ENCODE assay signal across 1 cellular context in genomic region chr15:41989573-41990242, GRCh38.
TF ChIP-seq lines count a peak whose summit lies in the region.

No MANE protein-coding gene starts in this region.

TF ChIP-seq in K562, 482 proteins besides CTCF, POLR2A, EP300 and RAD21 (continued from another document and continues in another):
- TF ChIP-seq, protein P1, sequence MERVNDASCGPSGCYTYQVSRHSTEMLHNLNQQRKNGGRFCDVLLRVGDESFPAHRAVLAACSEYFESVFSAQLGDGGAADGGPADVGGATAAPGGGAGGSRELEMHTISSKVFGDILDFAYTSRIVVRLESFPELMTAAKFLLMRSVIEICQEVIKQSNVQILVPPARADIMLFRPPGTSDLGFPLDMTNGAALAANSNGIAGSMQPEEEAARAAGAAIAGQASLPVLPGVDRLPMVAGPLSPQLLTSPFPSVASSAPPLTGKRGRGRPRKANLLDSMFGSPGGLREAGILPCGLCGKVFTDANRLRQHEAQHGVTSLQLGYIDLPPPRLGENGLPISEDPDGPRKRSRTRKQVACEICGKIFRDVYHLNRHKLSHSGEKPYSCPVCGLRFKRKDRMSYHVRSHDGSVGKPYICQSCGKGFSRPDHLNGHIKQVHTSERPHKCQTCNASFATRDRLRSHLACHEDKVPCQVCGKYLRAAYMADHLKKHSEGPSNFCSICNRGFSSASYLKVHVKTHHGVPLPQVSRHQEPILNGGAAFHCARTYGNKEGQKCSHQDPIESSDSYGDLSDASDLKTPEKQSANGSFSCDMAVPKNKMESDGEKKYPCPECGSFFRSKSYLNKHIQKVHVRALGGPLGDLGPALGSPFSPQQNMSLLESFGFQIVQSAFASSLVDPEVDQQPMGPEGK (CRISPR knock-in tag; IDR thresholded peaks at IDR 0.05; ENCODE audit: borderline replicate concordance) = no peak
- TF ChIP-seq, protein P2, sequence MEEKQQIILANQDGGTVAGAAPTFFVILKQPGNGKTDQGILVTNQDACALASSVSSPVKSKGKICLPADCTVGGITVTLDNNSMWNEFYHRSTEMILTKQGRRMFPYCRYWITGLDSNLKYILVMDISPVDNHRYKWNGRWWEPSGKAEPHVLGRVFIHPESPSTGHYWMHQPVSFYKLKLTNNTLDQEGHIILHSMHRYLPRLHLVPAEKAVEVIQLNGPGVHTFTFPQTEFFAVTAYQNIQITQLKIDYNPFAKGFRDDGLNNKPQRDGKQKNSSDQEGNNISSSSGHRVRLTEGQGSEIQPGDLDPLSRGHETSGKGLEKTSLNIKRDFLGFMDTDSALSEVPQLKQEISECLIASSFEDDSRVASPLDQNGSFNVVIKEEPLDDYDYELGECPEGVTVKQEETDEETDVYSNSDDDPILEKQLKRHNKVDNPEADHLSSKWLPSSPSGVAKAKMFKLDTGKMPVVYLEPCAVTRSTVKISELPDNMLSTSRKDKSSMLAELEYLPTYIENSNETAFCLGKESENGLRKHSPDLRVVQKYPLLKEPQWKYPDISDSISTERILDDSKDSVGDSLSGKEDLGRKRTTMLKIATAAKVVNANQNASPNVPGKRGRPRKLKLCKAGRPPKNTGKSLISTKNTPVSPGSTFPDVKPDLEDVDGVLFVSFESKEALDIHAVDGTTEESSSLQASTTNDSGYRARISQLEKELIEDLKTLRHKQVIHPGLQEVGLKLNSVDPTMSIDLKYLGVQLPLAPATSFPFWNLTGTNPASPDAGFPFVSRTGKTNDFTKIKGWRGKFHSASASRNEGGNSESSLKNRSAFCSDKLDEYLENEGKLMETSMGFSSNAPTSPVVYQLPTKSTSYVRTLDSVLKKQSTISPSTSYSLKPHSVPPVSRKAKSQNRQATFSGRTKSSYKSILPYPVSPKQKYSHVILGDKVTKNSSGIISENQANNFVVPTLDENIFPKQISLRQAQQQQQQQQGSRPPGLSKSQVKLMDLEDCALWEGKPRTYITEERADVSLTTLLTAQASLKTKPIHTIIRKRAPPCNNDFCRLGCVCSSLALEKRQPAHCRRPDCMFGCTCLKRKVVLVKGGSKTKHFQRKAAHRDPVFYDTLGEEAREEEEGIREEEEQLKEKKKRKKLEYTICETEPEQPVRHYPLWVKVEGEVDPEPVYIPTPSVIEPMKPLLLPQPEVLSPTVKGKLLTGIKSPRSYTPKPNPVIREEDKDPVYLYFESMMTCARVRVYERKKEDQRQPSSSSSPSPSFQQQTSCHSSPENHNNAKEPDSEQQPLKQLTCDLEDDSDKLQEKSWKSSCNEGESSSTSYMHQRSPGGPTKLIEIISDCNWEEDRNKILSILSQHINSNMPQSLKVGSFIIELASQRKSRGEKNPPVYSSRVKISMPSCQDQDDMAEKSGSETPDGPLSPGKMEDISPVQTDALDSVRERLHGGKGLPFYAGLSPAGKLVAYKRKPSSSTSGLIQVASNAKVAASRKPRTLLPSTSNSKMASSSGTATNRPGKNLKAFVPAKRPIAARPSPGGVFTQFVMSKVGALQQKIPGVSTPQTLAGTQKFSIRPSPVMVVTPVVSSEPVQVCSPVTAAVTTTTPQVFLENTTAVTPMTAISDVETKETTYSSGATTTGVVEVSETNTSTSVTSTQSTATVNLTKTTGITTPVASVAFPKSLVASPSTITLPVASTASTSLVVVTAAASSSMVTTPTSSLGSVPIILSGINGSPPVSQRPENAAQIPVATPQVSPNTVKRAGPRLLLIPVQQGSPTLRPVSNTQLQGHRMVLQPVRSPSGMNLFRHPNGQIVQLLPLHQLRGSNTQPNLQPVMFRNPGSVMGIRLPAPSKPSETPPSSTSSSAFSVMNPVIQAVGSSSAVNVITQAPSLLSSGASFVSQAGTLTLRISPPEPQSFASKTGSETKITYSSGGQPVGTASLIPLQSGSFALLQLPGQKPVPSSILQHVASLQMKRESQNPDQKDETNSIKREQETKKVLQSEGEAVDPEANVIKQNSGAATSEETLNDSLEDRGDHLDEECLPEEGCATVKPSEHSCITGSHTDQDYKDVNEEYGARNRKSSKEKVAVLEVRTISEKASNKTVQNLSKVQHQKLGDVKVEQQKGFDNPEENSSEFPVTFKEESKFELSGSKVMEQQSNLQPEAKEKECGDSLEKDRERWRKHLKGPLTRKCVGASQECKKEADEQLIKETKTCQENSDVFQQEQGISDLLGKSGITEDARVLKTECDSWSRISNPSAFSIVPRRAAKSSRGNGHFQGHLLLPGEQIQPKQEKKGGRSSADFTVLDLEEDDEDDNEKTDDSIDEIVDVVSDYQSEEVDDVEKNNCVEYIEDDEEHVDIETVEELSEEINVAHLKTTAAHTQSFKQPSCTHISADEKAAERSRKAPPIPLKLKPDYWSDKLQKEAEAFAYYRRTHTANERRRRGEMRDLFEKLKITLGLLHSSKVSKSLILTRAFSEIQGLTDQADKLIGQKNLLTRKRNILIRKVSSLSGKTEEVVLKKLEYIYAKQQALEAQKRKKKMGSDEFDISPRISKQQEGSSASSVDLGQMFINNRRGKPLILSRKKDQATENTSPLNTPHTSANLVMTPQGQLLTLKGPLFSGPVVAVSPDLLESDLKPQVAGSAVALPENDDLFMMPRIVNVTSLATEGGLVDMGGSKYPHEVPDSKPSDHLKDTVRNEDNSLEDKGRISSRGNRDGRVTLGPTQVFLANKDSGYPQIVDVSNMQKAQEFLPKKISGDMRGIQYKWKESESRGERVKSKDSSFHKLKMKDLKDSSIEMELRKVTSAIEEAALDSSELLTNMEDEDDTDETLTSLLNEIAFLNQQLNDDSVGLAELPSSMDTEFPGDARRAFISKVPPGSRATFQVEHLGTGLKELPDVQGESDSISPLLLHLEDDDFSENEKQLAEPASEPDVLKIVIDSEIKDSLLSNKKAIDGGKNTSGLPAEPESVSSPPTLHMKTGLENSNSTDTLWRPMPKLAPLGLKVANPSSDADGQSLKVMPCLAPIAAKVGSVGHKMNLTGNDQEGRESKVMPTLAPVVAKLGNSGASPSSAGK (IDR thresholded peaks at IDR 0.05) = no peak
- TF ChIP-seq PHB (CRISPR knock-in tag; IDR thresholded peaks at IDR 0.05) (no peak), ZNF3 (CRISPR knock-in tag; IDR thresholded peaks at IDR 0.05) (no peak), NFE2 (IDR thresholded peaks at IDR 0.05; ENCODE audit: low read depth) (no peak), SMC3 (conservative IDR thresholded peaks at IDR 0.05; ENCODE audit: insufficient read depth, low read depth, low read length) (peak; percentile 97), CBX8 (IDR thresholded peaks at IDR 0.05; ENCODE audit: borderline replicate concordance, extremely low read depth, low read depth, low read length, poor library complexity, severe bottlenecking) (no peak), FOS (IDR thresholded peaks at IDR 0.05; ENCODE audit: extremely low read depth, insufficient read length) (no peak), MYC (IDR thresholded peaks at IDR 0.05; ENCODE audit: low read depth, low read length) (0 out of 2 replicates have a peak, but pooled peaks have one; percentile 36), MYC (CRISPR knock-in tag; IDR thresholded peaks at IDR 0.05; ENCODE audit: borderline replicate concordance, low read depth) (no peak), ZNF263 (CRISPR knock-in tag; IDR thresholded peaks at IDR 0.05; ENCODE audit: borderline replicate concordance) (no peak), TAL1 (IDR thresholded peaks at IDR 0.05) (no peak), CBFB (CRISPR knock-in tag; IDR thresholded peaks at IDR 0.05) (0 out of 2 replicates have a peak, but pooled peaks have one; percentile 65), ZNF699 (CRISPR knock-in tag; IDR thresholded peaks at IDR 0.05; ENCODE audit: insufficient replicate concordance) (no peak), ZBTB43 (CRISPR knock-in tag; IDR thresholded peaks at IDR 0.05) (no peak), GTF2E2 (tag; IDR thresholded peaks at IDR 0.05) (no peak)
- TF ChIP-seq, protein P3, sequence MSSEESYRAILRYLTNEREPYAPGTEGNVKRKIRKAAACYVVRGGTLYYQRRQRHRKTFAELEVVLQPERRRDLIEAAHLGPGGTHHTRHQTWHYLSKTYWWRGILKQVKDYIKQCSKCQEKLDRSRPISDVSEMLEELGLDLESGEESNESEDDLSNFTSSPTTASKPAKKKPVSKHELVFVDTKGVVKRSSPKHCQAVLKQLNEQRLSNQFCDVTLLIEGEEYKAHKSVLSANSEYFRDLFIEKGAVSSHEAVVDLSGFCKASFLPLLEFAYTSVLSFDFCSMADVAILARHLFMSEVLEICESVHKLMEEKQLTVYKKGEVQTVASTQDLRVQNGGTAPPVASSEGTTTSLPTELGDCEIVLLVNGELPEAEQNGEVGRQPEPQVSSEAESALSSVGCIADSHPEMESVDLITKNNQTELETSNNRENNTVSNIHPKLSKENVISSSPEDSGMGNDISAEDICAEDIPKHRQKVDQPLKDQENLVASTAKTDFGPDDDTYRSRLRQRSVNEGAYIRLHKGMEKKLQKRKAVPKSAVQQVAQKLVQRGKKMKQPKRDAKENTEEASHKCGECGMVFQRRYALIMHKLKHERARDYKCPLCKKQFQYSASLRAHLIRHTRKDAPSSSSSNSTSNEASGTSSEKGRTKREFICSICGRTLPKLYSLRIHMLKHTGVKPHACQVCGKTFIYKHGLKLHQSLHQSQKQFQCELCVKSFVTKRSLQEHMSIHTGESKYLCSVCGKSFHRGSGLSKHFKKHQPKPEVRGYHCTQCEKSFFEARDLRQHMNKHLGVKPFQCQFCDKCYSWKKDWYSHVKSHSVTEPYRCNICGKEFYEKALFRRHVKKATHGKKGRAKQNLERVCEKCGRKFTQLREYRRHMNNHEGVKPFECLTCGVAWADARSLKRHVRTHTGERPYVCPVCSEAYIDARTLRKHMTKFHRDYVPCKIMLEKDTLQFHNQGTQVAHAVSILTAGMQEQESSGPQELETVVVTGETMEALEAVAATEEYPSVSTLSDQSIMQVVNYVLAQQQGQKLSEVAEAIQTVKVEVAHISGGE (CRISPR knock-in tag; IDR thresholded peaks at IDR 0.05) = no peak
- TF ChIP-seq, protein P4, sequence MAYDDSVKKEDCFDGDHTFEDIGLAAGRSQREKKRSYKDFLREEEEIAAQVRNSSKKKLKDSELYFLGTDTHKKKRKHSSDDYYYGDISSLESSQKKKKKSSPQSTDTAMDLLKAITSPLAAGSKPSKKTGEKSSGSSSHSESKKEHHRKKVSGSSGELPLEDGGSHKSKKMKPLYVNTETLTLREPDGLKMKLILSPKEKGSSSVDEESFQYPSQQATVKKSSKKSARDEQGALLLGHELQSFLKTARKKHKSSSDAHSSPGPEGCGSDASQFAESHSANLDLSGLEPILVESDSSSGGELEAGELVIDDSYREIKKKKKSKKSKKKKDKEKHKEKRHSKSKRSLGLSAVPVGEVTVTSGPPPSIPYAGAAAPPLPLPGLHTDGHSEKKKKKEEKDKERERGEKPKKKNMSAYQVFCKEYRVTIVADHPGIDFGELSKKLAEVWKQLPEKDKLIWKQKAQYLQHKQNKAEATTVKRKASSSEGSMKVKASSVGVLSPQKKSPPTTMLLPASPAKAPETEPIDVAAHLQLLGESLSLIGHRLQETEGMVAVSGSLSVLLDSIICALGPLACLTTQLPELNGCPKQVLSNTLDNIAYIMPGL (CRISPR knock-in tag; IDR thresholded peaks at IDR 0.05) = no peak
- TF ChIP-seq, protein P5, sequence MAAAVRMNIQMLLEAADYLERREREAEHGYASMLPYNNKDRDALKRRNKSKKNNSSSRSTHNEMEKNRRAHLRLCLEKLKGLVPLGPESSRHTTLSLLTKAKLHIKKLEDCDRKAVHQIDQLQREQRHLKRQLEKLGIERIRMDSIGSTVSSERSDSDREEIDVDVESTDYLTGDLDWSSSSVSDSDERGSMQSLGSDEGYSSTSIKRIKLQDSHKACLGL (CRISPR knock-in tag; IDR thresholded peaks at IDR 0.05; ENCODE audit: borderline replicate concordance, poor library complexity, severe bottlenecking) = no peak
